ENCODE assay signal across 11 cellular contexts in the genomic region with DNA sequence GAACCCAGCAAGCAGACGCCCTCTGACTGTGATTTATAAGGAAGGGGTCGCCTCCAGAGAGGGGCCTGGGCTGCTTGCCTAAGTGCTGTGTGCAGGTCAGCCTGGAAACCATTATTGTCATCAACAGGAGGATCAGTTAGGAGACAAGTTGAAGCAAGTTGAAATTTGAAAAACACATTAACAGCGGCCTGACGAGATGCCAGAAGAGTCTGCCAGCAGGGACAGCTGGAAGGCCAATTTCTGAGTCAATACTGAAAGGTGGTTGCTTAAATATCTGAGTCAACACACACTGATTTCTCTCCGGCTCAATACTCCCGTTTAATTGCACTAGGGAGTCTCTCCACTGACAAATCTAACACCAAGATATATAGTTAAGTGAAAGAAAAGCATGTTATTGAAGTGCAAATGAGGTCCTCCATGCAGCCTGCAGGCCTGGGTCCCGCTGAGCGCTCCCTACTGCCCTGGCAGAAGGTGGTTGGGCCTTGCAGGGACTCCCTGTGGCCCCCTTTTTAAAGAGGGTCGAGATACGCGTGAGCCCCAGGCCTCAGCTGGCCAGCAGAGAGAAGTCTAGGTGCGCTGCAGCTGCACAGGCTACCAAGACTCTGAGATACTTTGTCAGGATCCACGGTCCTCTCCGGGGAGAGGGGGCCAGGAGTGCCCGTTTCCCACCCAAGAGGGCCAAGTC.
DNase-seq lines count a peak whose midpoint lies in the region; ATAC-seq and TF ChIP-seq lines count a peak whose summit lies in the region.
"Had no signal": no experiment of that assay in that cellular context is flagged by ENCODE, and none has a peak within 500 bp of the region (broad histone marks: within the 10 kb centered on the region; RNA-seq: fewer than 3 reads in every experiment).

No MANE protein-coding gene starts in this region.

- TF ChIP-seq CTCF in glutamatergic neuron (IDR thresholded peaks at IDR 0.05; ENCODE audit: partially characterized antibody, unreplicated experiment): no peak

- peaks cover 6% of the 10 kb centered on the region for H3K27me3 Mint-ChIP-seq in glutamatergic neuron (ENCODE audit: unreplicated experiment)

- DNase-seq in Ammon's horn (ENCODE audit: low spot score): peak; percentile 61
- peak; percentile 47 to 97 (median 90) for DNase-seq in NCI-H1417 (lab: John Stamatoyannopoulos, UW)
- peak; percentile 91 for DNase-seq in astrocyte of the hippocampus (ENCODE audit: low read depth, low spot score)
- DNase-seq in left kidney (ENCODE audit: low read depth, low spot score): peak; percentile 80
- no peak for DNase-seq in EL
- DNase-seq in glutamatergic neuron: no peak
- DNase-seq in activated effector memory CD4-positive, alpha-beta T cell treated with Interleukin-2 at 50 U/mL for 16 hours: no peak
- DNase-seq: NCI-H524; stimulated activated naive B cell treated with anti-CD40 and anti-IgM and Interleukin-4, amounts not matched to agents 10 μg/mL and 1 μg/mL and 100 μg/mL, for 72 hours; WERI-Rb-1 had no signal

- no peak overlapping the region for H3K4me3 Mint-ChIP-seq in glutamatergic neuron (ENCODE audit: unreplicated experiment)
- H3K4me3 Mint-ChIP-seq: stimulated activated naive B cell treated with anti-CD40 and anti-IgM and Interleukin-4, amounts not matched to agents 10 μg/mL and 1 μg/mL and 100 μg/mL, for 72 hours had no signal

- ATAC-seq in HG02759 (IDR thresholded peaks at IDR 0.05; ENCODE audit: unreplicated experiment): no peak
- ATAC-seq: stimulated activated naive B cell treated with anti-CD40 and anti-IgM and Interleukin-4, amounts not matched to agents 10 μg/mL and 1 μg/mL and 100 μg/mL, for 72 hours had no signal

- H3K27ac Mint-ChIP-seq in glutamatergic neuron (ENCODE audit: unreplicated experiment): no peak overlapping the region
- H3K27ac Mint-ChIP-seq: stimulated activated naive B cell treated with anti-CD40 and anti-IgM and Interleukin-4, amounts not matched to agents 10 μg/mL and 1 μg/mL and 100 μg/mL, for 72 hours had no signal

- H3K36me3 Mint-ChIP-seq in glutamatergic neuron (ENCODE audit: unreplicated experiment): no peaks in the 10 kb centered on the region

- H3K9me3 Mint-ChIP-seq in glutamatergic neuron (ENCODE audit: unreplicated experiment): peaks cover 2% of the 10 kb centered on the region
- H3K9me3 Mint-ChIP-seq: stimulated activated naive B cell treated with anti-CD40 and anti-IgM and Interleukin-4, amounts not matched to agents 10 μg/mL and 1 μg/mL and 100 μg/mL, for 72 hours had no signal

- peaks cover 43% of the 10 kb centered on the region for H3K4me1 Mint-ChIP-seq in glutamatergic neuron (ENCODE audit: low read depth, unreplicated experiment)
- H3K4me1 Mint-ChIP-seq: stimulated activated naive B cell treated with anti-CD40 and anti-IgM and Interleukin-4, amounts not matched to agents 10 μg/mL and 1 μg/mL and 100 μg/mL, for 72 hours had no signal

Comparison
In these comparisons a context has a peak if more than half of its experiments do, and no peak if none do; other contexts are left out.
1. DNase-seq: peak in Ammon's horn (single experiment), NCI-H1417 (3 of 3), astrocyte of the hippocampus (single experiment) and left kidney (single experiment); none in EL (single experiment), glutamatergic neuron (single experiment) and activated effector memory CD4-positive, alpha-beta T cell treated with Interleukin-2 at 50 U/mL for 16 hours (single experiment).